Comparison of ENCODE assay signal across 27 cellular contexts in genomic region chr10:124318811-124319210, GRCh38.
"Had no signal": no experiment of that assay in that cellular context is flagged by ENCODE, and none has a peak within 500 bp of the region (broad histone marks: within the 10 kb centered on the region; RNA-seq: fewer than 3 reads in every experiment).

No MANE protein-coding gene starts in this region.

- H3K4me3 ChIP-seq: K562, SK-N-MC had no signal

- H3K27ac ChIP-seq: SK-N-MC, VCaP had no signal

- DNase-seq: activated CD4-positive, alpha-beta T cell treated with anti-CD3 and anti-CD28 coated beads, Interleukin-2, amount 10 ng/mL, durations not matched to agents 7 days and 5 days; activated CD4-positive, CD25-positive, alpha-beta regulatory T cell; activated CD8-positive, alpha-beta T cell treated with anti-CD3 and anti-CD28 coated beads for 36 hours; activated gamma-delta T cell; activated naive CD4-positive, alpha-beta T cell treated with anti-CD3 and anti-CD28 coated beads for 36 hours; activated T-cell treated with anti-CD3 and anti-CD28 coated beads for 4 hours; activated T-cell treated with anti-CD3 and anti-CD28 coated beads, Interleukin-2, amount 50 U/mL, for 48 hours; amygdala; Karpas-422; MM.1S; NCI-H1105; NCI-H1436; NCI-H1694 treated with DMSO at 0.1 percent for 48 hours; NCI-H2029 treated with DMSO at 0.1 percent for 48 hours; NCI-H345; NCI-H510A; NCI-H526 treated with DMSO at 0.1 percent for 48 hours; NK-92 treated with Interleukin-12 subunit alpha and Interleukin-12 subunit beta, amount 100 ng/mL, for 24 hours; OCI-M1; RPMI8226; T-cell had no signal

- ATAC-seq: activated CD8-positive, alpha-beta T cell treated with anti-CD3 and anti-CD28 coated beads for 36 hours; activated T-helper 17 cell treated with anti-CD3 and anti-CD28 coated beads, Interleukin-2, amount 50 U/mL, for 72 hours; K562; Panc1; Right ventricle myocardium inferior; T-cell had no signal
